Comparison of ENCODE assay signal across 1 cellular context in genomic region chr1:93908394-93909145, GRCh38.
TF ChIP-seq lines count a peak whose summit lies in the region.

No MANE protein-coding gene starts in this region.

TF ChIP-seq in H1, 55 proteins besides CTCF, POLR2A, EP300 and RAD21 (continued from another document):
- TF ChIP-seq TAF1 (IDR thresholded peaks at IDR 0.05; ENCODE audit: low read depth, low read length) = no peak
- TF ChIP-seq POLR2AphosphoS5 (IDR thresholded peaks at IDR 0.05; ENCODE audit: low read depth, low read length) = no peak
- peak; percentile 68 for TF ChIP-seq KDM4A (IDR thresholded peaks at IDR 0.05; ENCODE audit: low read depth, low read length, severe bottlenecking)
- TF ChIP-seq HDAC2 (IDR thresholded peaks at IDR 0.05; ENCODE audit: borderline replicate concordance in 1 of 2, low read depth in 2 of 2, low read length in 2 of 2) = 0 out of 4 replicates have a peak, but pooled peaks of 1 of the 2 experiments have one; percentile 23
- TF ChIP-seq CHD2 (IDR thresholded peaks at IDR 0.05; ENCODE audit: low read length) = no peak
- TF ChIP-seq SIX5 (IDR thresholded peaks at IDR 0.05; ENCODE audit: low read depth, low read length) = no peak
- TF ChIP-seq MAX (IDR thresholded peaks at IDR 0.05) = peak; percentile 30; the same call in 1 of the 2 replicates
- no peak for TF ChIP-seq TAF7 (optimal IDR thresholded peaks at IDR 0.05; ENCODE audit: borderline replicate concordance, low read depth, low read length)
- no peak for TF ChIP-seq SP2 (IDR thresholded peaks at IDR 0.05; ENCODE audit: low read length)
- TF ChIP-seq BACH1 (IDR thresholded peaks at IDR 0.05; ENCODE audit: low read length) = no peak
- TF ChIP-seq SIN3A (conservative IDR thresholded peaks at IDR 0.05 in 1 of 2, IDR thresholded peaks at IDR 0.05 in 1 of 2; ENCODE audit: low read depth in 1 of 2, low read length in 2 of 2) = peak in 1 of 2 experiments; percentile 28; a peak in 1 of 4 replicates
